Comparison of ENCODE assay signal across 8 cellular contexts in genomic region chr4:56505269-56506109, GRCh38. TPM values are rescaled to one million over a fixed set of nuclear protein-coding genes. Genes with fewer than 3 reads are reported as not detected.
A peak's percentile ranks its signal among the peaks of the same experiment; 100 is the strongest.
DNase-seq lines count a peak whose midpoint lies in the region; ATAC-seq and TF ChIP-seq lines count a peak whose summit lies in the region.

Gene ARL9 (plus strand): TSS chr4:56505791. CDS start chr4:56505863, 72 bp downstream.

- no peak for TF ChIP-seq CTCF in WI38 (IDR thresholded peaks at IDR 0.05; ENCODE audit: low read depth, low read length)
- no peak for TF ChIP-seq CTCF in breast epithelium (IDR thresholded peaks at IDR 0.05)
- TF ChIP-seq CTCF in spleen (IDR thresholded peaks at IDR 0.05 in 8 of 11, conservative IDR thresholded peaks at IDR 0.05 in 3 of 11): no peak

- H3K9me3 ChIP-seq in breast epithelium (no peaks in the 10 kb centered on the region), spleen (no peaks in the 10 kb centered on the region)

- H3K36me3 ChIP-seq in breast epithelium (no peaks in the 10 kb centered on the region), spleen (peaks cover 0 to 36% (median 25%) of the 10 kb centered on the region in 6 donors)

- TF ChIP-seq POLR2A in breast epithelium (IDR thresholded peaks at IDR 0.05): no peak
- TF ChIP-seq POLR2A in spleen (IDR thresholded peaks at IDR 0.05): no peak

- H3K27me3 ChIP-seq in breast epithelium: no peaks in the 10 kb centered on the region
- peaks cover 0 to 16% (median 0%) of the 10 kb centered on the region in 7 donors for H3K27me3 ChIP-seq in spleen (replicated peaks in 1 of 7)

- WGBS in spleen, 5 donors: 4 to 9% (median 5%) methylated on average over 49 to 55 of the region's 55 CpGs

- H3K27ac ChIP-seq in breast epithelium: peak within 1 kb of the TSS; percentile 67 to 68
- H3K27ac ChIP-seq in spleen: peak within 1 kb of the TSS in 4 of 8 donors; percentile 29 to 51 (median 38)

- intact Hi-C loops in breast epithelium (cut with DNase I; ENCODE audit: low total_unique reads) (no loop called here), spleen (cut with DNase I; ENCODE audit: low total_unique reads) (no loop called here)

- DNase-seq in breast epithelium (ENCODE audit: low spot score in 2 of 2) (no peak), iris pigment epithelial cell (ENCODE audit: low read depth) (peak; percentile 73), spleen (peak; percentile 91), SKM-1 (lab: John Stamatoyannopoulos, UW; ENCODE audit: unreplicated experiment) (no peak), SW 1271 (lab: John Stamatoyannopoulos, UW) (no peak)

- no peaks in the 10 kb centered on the region for H3K4me1 ChIP-seq in breast epithelium
- peaks cover 6 to 19% (median 17%) of the 10 kb centered on the region in 6 donors for H3K4me1 ChIP-seq in spleen

- peak within 1 kb of the TSS; percentile 64 for H3K4me3 ChIP-seq in WI38 (ENCODE audit: low read depth, low read length)
- peak within 1 kb of the TSS; percentile 52 to 74 (median 71) for H3K4me3 ChIP-seq in breast epithelium
- H3K4me3 ChIP-seq in spleen: peak within 1 kb of the TSS; percentile 40 to 72 (median 49)

- ATAC-seq in GM18498 (IDR thresholded peaks at IDR 0.05; ENCODE audit: unreplicated experiment): peak; percentile 79
- peak; percentile 54 for ATAC-seq in HG03280 (IDR thresholded peaks at IDR 0.05; ENCODE audit: unreplicated experiment)

RNA-seq across cellular contexts. Expression of gene ARL9, which starts in this region (rescaled TPM):
- total RNA-seq in breast epithelium (not detected), spleen (under 1 TPM in 2 of 7 donors, not detected in 5; 0.25 to 0.30 TPM)
- polyA plus RNA-seq in spleen: under 1 TPM; 0.02 to 0.27 (median 0.13) TPM

Comparison
In these comparisons a context has a peak if more than half of its experiments do, and no peak if none do; other contexts are left out.
1. Peak in DNase-seq and H3K4me3 ChIP-seq in spleen; RNA of the gene not detected or under 1 TPM.